ENCODE assay signal across 10 cellular contexts in genomic region chr12:131604146-131604844, GRCh38.
DNase-seq lines count a peak whose midpoint lies in the region; ATAC-seq and FAIRE-seq lines count a peak whose summit lies in the region.
"Had no signal": no experiment of that assay in that cellular context is flagged by ENCODE, and none has a peak within 500 bp of the region (broad histone marks: within the 10 kb centered on the region; RNA-seq: fewer than 3 reads in every experiment).

No MANE protein-coding gene starts in this region.

- no peaks in the 10 kb centered on the region for H3K27me3 Mint-ChIP-seq in activated CD8-positive, alpha-beta memory T cell treated with anti-CD3 and anti-CD28 coated beads, Interleukin-2, amount 10 ng/mL, durations not matched to agents 7 days and 5 days
- peaks cover 11 to 70% (median 59%) of the 10 kb centered on the region in 3 donors for H3K27me3 Mint-ChIP-seq in naive B cell

- peaks cover 61% of the 10 kb centered on the region for H3K4me1 Mint-ChIP-seq in activated CD8-positive, alpha-beta memory T cell treated with anti-CD3 and anti-CD28 coated beads, Interleukin-2, amount 10 ng/mL, durations not matched to agents 7 days and 5 days
- peaks cover 7 to 46% (median 21%) of the 10 kb centered on the region in 3 donors for H3K4me1 Mint-ChIP-seq in naive B cell

- H3K27me3 ChIP-seq in small intestine (ENCODE audit: control insufficient read depth in 2 of 2, insufficient read depth in 2 of 2, low read length in 2 of 2) = no peaks in the 10 kb centered on the region

- H3K36me3 ChIP-seq in small intestine (ENCODE audit: control insufficient read depth in 2 of 2, insufficient read depth in 2 of 2, low read length in 2 of 2) = no peaks in the 10 kb centered on the region
- H3K36me3 ChIP-seq: gastrocnemius medialis had no signal

- WGBS in small intestine, 3 donors = 32 to 55% (median 39%) methylated on average over 21 of the region's 21 CpGs

- H3K9me3 ChIP-seq in small intestine (ENCODE audit: control insufficient read depth, low read depth) = no peaks in the 10 kb centered on the region
- H3K9me3 ChIP-seq: gastrocnemius medialis had no signal

- H3K4me3 Mint-ChIP-seq in activated CD8-positive, alpha-beta memory T cell treated with anti-CD3 and anti-CD28 coated beads, Interleukin-2, amount 10 ng/mL, durations not matched to agents 7 days and 5 days = peak overlapping the region; percentile 65
- peak overlapping the region in 7 of 8 donors; percentile 23 to 90 (median 55) for H3K4me3 Mint-ChIP-seq in naive B cell

- ATAC-seq in HG03571 (IDR thresholded peaks at IDR 0.05; ENCODE audit: unreplicated experiment) = peak; percentile 37
- peak; percentile 65 for ATAC-seq in activated CD8-positive, alpha-beta memory T cell treated with anti-CD3 and anti-CD28 coated beads, Interleukin-2, amount 10 ng/mL, durations not matched to agents 7 days and 5 days
- ATAC-seq in naive B cell (ENCODE audit: low read depth in 2 of 2) = peak; percentile 54 to 73
- ATAC-seq in HG02623 (IDR thresholded peaks at IDR 0.05; ENCODE audit: unreplicated experiment) = no peak
- no peak for ATAC-seq in HG02885 (IDR thresholded peaks at IDR 0.05; ENCODE audit: poor library complexity, unreplicated experiment)
- ATAC-seq in GM18858 (IDR thresholded peaks at IDR 0.05; ENCODE audit: unreplicated experiment) = no peak
- ATAC-seq: gastrocnemius medialis had no signal

- H3K9me3 Mint-ChIP-seq in activated CD8-positive, alpha-beta memory T cell treated with anti-CD3 and anti-CD28 coated beads, Interleukin-2, amount 10 ng/mL, durations not matched to agents 7 days and 5 days (ENCODE audit: low read depth) = no peaks in the 10 kb centered on the region
- peaks cover 0 to 2% (median 0%) of the 10 kb centered on the region in 7 donors for H3K9me3 Mint-ChIP-seq in naive B cell
- H3K9me3 Mint-ChIP-seq: stimulated activated naive B cell treated with anti-CD40 and anti-IgM and Interleukin-4, amounts not matched to agents 10 μg/mL and 1 μg/mL and 100 μg/mL, for 72 hours had no signal

- CTCF ChIA-PET in activated CD8-positive, alpha-beta memory T cell treated with anti-CD3 and anti-CD28 coated beads, Interleukin-2, amount 10 ng/mL, durations not matched to agents 7 days and 5 days (lab: Charles Lee) = interaction anchor here (1.4 kb wide), 1 partner anchor 12 kb away, joined by 9 read pairs; no protein-coding TSS in a partner anchor

- H3K36me3 Mint-ChIP-seq in activated CD8-positive, alpha-beta memory T cell treated with anti-CD3 and anti-CD28 coated beads, Interleukin-2, amount 10 ng/mL, durations not matched to agents 7 days and 5 days = peaks cover 11% of the 10 kb centered on the region
- no peaks in the 10 kb centered on the region for H3K36me3 Mint-ChIP-seq in naive B cell
- H3K36me3 Mint-ChIP-seq: stimulated activated naive B cell treated with anti-CD40 and anti-IgM and Interleukin-4, amounts not matched to agents 10 μg/mL and 1 μg/mL and 100 μg/mL, for 72 hours had no signal

- no peak overlapping the region for H3K4me3 ChIP-seq in small intestine (ENCODE audit: low read depth in 1 of 2, low read length in 2 of 2)
- H3K4me3 ChIP-seq: gastrocnemius medialis had no signal

- H3K27ac Mint-ChIP-seq in activated CD8-positive, alpha-beta memory T cell treated with anti-CD3 and anti-CD28 coated beads, Interleukin-2, amount 10 ng/mL, durations not matched to agents 7 days and 5 days = peak overlapping the region; percentile 95
- H3K27ac Mint-ChIP-seq in naive B cell = no peak overlapping the region
- H3K27ac Mint-ChIP-seq: stimulated activated naive B cell treated with anti-CD40 and anti-IgM and Interleukin-4, amounts not matched to agents 10 μg/mL and 1 μg/mL and 100 μg/mL, for 72 hours had no signal

- DNase-seq in CMK (ENCODE audit: low read depth) = peak; percentile 45
- peak; percentile 81 for DNase-seq in activated CD8-positive, alpha-beta memory T cell treated with anti-CD3 and anti-CD28 coated beads, Interleukin-2, amount 10 ng/mL, durations not matched to agents 7 days and 5 days
- DNase-seq in naive B cell = no peak
- DNase-seq in small intestine = no peak
- DNase-seq: gastrocnemius medialis; stimulated activated naive B cell treated with anti-CD40 and anti-IgM and Interleukin-4, amounts not matched to agents 10 μg/mL and 1 μg/mL and 100 μg/mL, for 72 hours had no signal

- no peak for FAIRE-seq in small intestine (lab: Jason Lieb, UNC)

- no peaks in the 10 kb centered on the region for H3K4me1 ChIP-seq in small intestine (ENCODE audit: control insufficient read depth in 2 of 2, insufficient read depth in 1 of 2, low read depth in 1 of 2, low read length in 1 of 2)
- H3K4me1 ChIP-seq: gastrocnemius medialis had no signal

- no peak overlapping the region for H3K27ac ChIP-seq in small intestine (ENCODE audit: low read depth in 1 of 2, low read length in 1 of 2)
- H3K27ac ChIP-seq: gastrocnemius medialis had no signal

Comparison
In these comparisons a context has a peak if more than half of its experiments do, and no peak if none do; other contexts are left out.
1. DNase-seq: peak in CMK (single experiment) and activated CD8-positive, alpha-beta memory T cell treated with anti-CD3 and anti-CD28 coated beads, Interleukin-2, amount 10 ng/mL, durations not matched to agents 7 days and 5 days (single experiment); none in naive B cell (single experiment) and small intestine (single experiment).
2. ATAC-seq: peak in HG03571 (single experiment), activated CD8-positive, alpha-beta memory T cell treated with anti-CD3 and anti-CD28 coated beads, Interleukin-2, amount 10 ng/mL, durations not matched to agents 7 days and 5 days (single experiment) and naive B cell (2 of 2); none in HG02623 (single experiment), HG02885 (single experiment) and GM18858 (single experiment).